In genomic region chr4:140151700-140152014, GRCh38 we compare ENCODE assay signal across 8 cellular contexts.
DNase-seq lines count a peak whose midpoint lies in the region; ATAC-seq lines count a peak whose summit lies in the region.

No MANE protein-coding gene starts in this region.

- ATAC-seq in GM21786 (IDR thresholded peaks at IDR 0.05; ENCODE audit: unreplicated experiment): no peak

- DNase-seq in activated gamma-delta T cell treated with Interleukin-2 at 50 U/mL for 16 hours (peak; percentile 63), activated gamma-delta T cell (lab: John Stamatoyannopoulos, UW) (no peak), NCI-H2196 (lab: John Stamatoyannopoulos, UW; ENCODE audit: unreplicated experiment) (peak; percentile 71), UCSD-AML1 (lab: John Stamatoyannopoulos, UW; ENCODE audit: unreplicated experiment) (peak; percentile 92), dedifferentiated amniotic fluid mesenchymal stem cell (ENCODE audit: extremely low spot score) (peak; percentile 19)
- peak; percentile 49 to 57 for DNase-seq in stimulated activated CD4-positive, alpha-beta T cell treated with anti-CD3 and anti-CD28 coated beads, Interleukin-2, amount 100 ng/mL, for 24 hours

- peak overlapping the region; percentile 88 for H3K27ac ChIP-seq in layer of hippocampus (ENCODE audit: low read depth, low read length)

- no peaks in the 10 kb centered on the region for H3K27me3 ChIP-seq in layer of hippocampus (ENCODE audit: control insufficient read depth, insufficient read depth, low read length)
